Comparison of ENCODE assay signal across 20 cellular contexts in the genomic region with DNA sequence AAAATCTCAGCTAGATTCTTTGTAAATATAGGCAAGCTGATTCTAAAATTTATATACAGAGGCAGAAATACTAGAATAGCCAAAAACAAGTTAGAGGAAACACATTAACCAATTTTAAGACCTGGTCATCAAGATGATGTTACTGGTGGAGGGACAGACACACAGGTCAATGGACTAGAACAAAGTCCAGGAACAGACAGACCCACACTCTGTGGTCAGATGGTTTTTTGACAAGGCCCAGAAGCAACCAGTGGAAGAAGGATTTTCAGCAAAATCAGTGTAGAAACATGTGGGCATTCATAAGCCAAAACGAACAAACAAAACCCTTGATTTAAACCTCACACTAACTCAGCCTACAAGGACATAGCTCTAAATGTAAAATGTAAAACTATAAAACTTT.
A peak's percentile ranks its signal among the peaks of the same experiment; 100 is the strongest.
DNase-seq lines count a peak whose midpoint lies in the region; ATAC-seq, FAIRE-seq and TF ChIP-seq lines count a peak whose summit lies in the region.
"Had no signal": no experiment of that assay in that cellular context is flagged by ENCODE, and none has a peak within 500 bp of the region (broad histone marks: within the 10 kb centered on the region; RNA-seq: fewer than 3 reads in every experiment).

No MANE protein-coding gene starts in this region.

- DNase-seq in activated CD4-positive, alpha-beta T cell treated with anti-CD3 and anti-CD28 coated beads, Interleukin-2, amount 10 ng/mL, durations not matched to agents 24 days and 14 days: peak; percentile 46
- DNase-seq in activated CD4-positive, alpha-beta T cell treated with anti-CD3 and anti-CD28 coated beads, Interleukin-2, amount 50 U/mL, for 1 hour: no peak
- peak; percentile 2 for DNase-seq in GM12891 (ENCODE audit: insufficient read length, low spot score)
- no peak for DNase-seq in immature natural killer cell
- no peak for DNase-seq in stimulated activated naive B cell treated with anti-CD40 and anti-IgM and Interleukin-4, amounts not matched to agents 10 μg/mL and 1 μg/mL and 100 μg/mL, for 72 hours
- no peak for DNase-seq in cerebellar cortex (ENCODE audit: low spot score)
- no peak for DNase-seq in D341Med (ENCODE audit: low spot score)
- no peak for DNase-seq in globus pallidus (ENCODE audit: low spot score)
- DNase-seq: BE2C, Caco-2, GM23248, KBM-7, NCI-H1436, NCI-H2029, NCI-H2171 treated with DMSO at 0.1 percent for 48 hours, NCI-H446 treated with DMSO at 0.1 percent for 48 hours, NCI-H748 treated with DMSO at 0.1 percent for 48 hours, OCI-M1, RPMI8226, SIG-M5 had no signal

- H3K27ac Mint-ChIP-seq in activated CD4-positive, alpha-beta T cell treated with anti-CD3 and anti-CD28 coated beads, Interleukin-2, amount 10 ng/mL, durations not matched to agents 24 days and 14 days: no peak overlapping the region
- H3K27ac Mint-ChIP-seq in immature natural killer cell: peak overlapping the region in 5 of 6 donors; percentile 12 to 83 (median 64)
- H3K27ac Mint-ChIP-seq in stimulated activated naive B cell treated with anti-CD40 and anti-IgM and Interleukin-4, amounts not matched to agents 10 μg/mL and 1 μg/mL and 100 μg/mL, for 72 hours: peak overlapping the region; percentile 21

- FAIRE-seq in GM12891 (lab: Jason Lieb, UNC): no peak

- TF ChIP-seq POLR2A in GM12891 (IDR thresholded peaks at IDR 0.05; ENCODE audit: low read depth, low read length): no peak

- H3K27me3 Mint-ChIP-seq in activated CD4-positive, alpha-beta T cell treated with anti-CD3 and anti-CD28 coated beads, Interleukin-2, amount 10 ng/mL, durations not matched to agents 24 days and 14 days: no peaks in the 10 kb centered on the region
- H3K27me3 Mint-ChIP-seq in immature natural killer cell (ENCODE audit: low read depth in 3 of 3): peaks cover 0 to 1% (median 1%) of the 10 kb centered on the region in 3 donors
- H3K27me3 Mint-ChIP-seq in stimulated activated naive B cell treated with anti-CD40 and anti-IgM and Interleukin-4, amounts not matched to agents 10 μg/mL and 1 μg/mL and 100 μg/mL, for 72 hours: no peaks in the 10 kb centered on the region

- no peak overlapping the region for H3K4me3 Mint-ChIP-seq in activated CD4-positive, alpha-beta T cell treated with anti-CD3 and anti-CD28 coated beads, Interleukin-2, amount 10 ng/mL, durations not matched to agents 24 days and 14 days
- H3K4me3 Mint-ChIP-seq in immature natural killer cell: no peak overlapping the region
- H3K4me3 Mint-ChIP-seq in stimulated activated naive B cell treated with anti-CD40 and anti-IgM and Interleukin-4, amounts not matched to agents 10 μg/mL and 1 μg/mL and 100 μg/mL, for 72 hours: no peak overlapping the region

- peaks cover 21% of the 10 kb centered on the region for H3K4me1 Mint-ChIP-seq in activated CD4-positive, alpha-beta T cell treated with anti-CD3 and anti-CD28 coated beads, Interleukin-2, amount 10 ng/mL, durations not matched to agents 24 days and 14 days
- peaks cover 25 to 31% of the 10 kb centered on the region in 2 donors for H3K4me1 Mint-ChIP-seq in immature natural killer cell
- peaks cover 20 to 31% of the 10 kb centered on the region in 2 donors for H3K4me1 Mint-ChIP-seq in stimulated activated naive B cell treated with anti-CD40 and anti-IgM and Interleukin-4, amounts not matched to agents 10 μg/mL and 1 μg/mL and 100 μg/mL, for 72 hours

- intact Hi-C loops in activated CD4-positive, alpha-beta T cell treated with anti-CD3 and anti-CD28 coated beads, Interleukin-2, amount 10 ng/mL, durations not matched to agents 24 days and 14 days (cut with micrococcal nuclease): no loop called here

- ATAC-seq in stimulated activated naive B cell treated with anti-CD40 and anti-IgM and Interleukin-4, amounts not matched to agents 10 μg/mL and 1 μg/mL and 100 μg/mL, for 72 hours (replicated peaks): no peak

- peaks cover 5% of the 10 kb centered on the region for H3K36me3 Mint-ChIP-seq in activated CD4-positive, alpha-beta T cell treated with anti-CD3 and anti-CD28 coated beads, Interleukin-2, amount 10 ng/mL, durations not matched to agents 24 days and 14 days (ENCODE audit: low read depth)
- no peaks in the 10 kb centered on the region for H3K36me3 Mint-ChIP-seq in immature natural killer cell
- peaks cover 2 to 18% of the 10 kb centered on the region in 2 donors for H3K36me3 Mint-ChIP-seq in stimulated activated naive B cell treated with anti-CD40 and anti-IgM and Interleukin-4, amounts not matched to agents 10 μg/mL and 1 μg/mL and 100 μg/mL, for 72 hours

- H3K9me3 Mint-ChIP-seq in activated CD4-positive, alpha-beta T cell treated with anti-CD3 and anti-CD28 coated beads, Interleukin-2, amount 10 ng/mL, durations not matched to agents 24 days and 14 days: no peaks in the 10 kb centered on the region
- no peaks in the 10 kb centered on the region for H3K9me3 Mint-ChIP-seq in immature natural killer cell
- H3K9me3 Mint-ChIP-seq in stimulated activated naive B cell treated with anti-CD40 and anti-IgM and Interleukin-4, amounts not matched to agents 10 μg/mL and 1 μg/mL and 100 μg/mL, for 72 hours: peaks cover 4 to 5% of the 10 kb centered on the region in 2 donors

TF ChIP-seq in GM12891, 5 proteins besides CTCF, POLR2A, EP300 and RAD21:
- no peak for TF ChIP-seq POU2F2 (IDR thresholded peaks at IDR 0.05; ENCODE audit: low read depth, low read length)

Comparison
In these comparisons a context has a peak if more than half of its experiments do, and no peak if none do; other contexts are left out.
1. DNase-seq: peak in activated CD4-positive, alpha-beta T cell treated with anti-CD3 and anti-CD28 coated beads, Interleukin-2, amount 10 ng/mL, durations not matched to agents 24 days and 14 days (single experiment) and GM12891 (single experiment); none in activated CD4-positive, alpha-beta T cell treated with anti-CD3 and anti-CD28 coated beads, Interleukin-2, amount 50 U/mL, for 1 hour (single experiment), immature natural killer cell (0 of 3), stimulated activated naive B cell treated with anti-CD40 and anti-IgM and Interleukin-4, amounts not matched to agents 10 μg/mL and 1 μg/mL and 100 μg/mL, for 72 hours (single experiment), cerebellar cortex (single experiment), D341Med (single experiment) and globus pallidus (single experiment).